Comparison of ENCODE assay signal across 8 cellular contexts in genomic region chr17:76523084-76524037, GRCh38. TPM values are rescaled to one million over a fixed set of nuclear protein-coding genes. Genes with fewer than 3 reads are reported as not detected.
DNase-seq lines count a peak whose midpoint lies in the region; ATAC-seq and TF ChIP-seq lines count a peak whose summit lies in the region.

No MANE protein-coding gene starts in this region.

- no peaks in the 10 kb centered on the region for H3K36me3 Mint-ChIP-seq in activated T-helper 1 cell treated with anti-CD3 and anti-CD28 coated beads, Interleukin-12 subunit alpha, Interleukin-12 subunit beta, Interleukin-2, Interleukin-4 antibody, amounts not matched to agents 30 ng/mL and 10 ng/mL and 1 ng/mL, durations not matched to agents 14 hours and 24 hours and 36 hours (ENCODE audit: low read depth)

- TF ChIP-seq CTCF in fibroblast of villous mesenchyme (IDR thresholded peaks at IDR 0.05; ENCODE audit: insufficient read depth, low read depth, low read length) (peak; percentile 96), osteoblast (IDR thresholded peaks at IDR 0.05; ENCODE audit: extremely low read depth, low read depth, low read length) (peak; percentile 92)

- peak overlapping the region; percentile 30 for H3K4me3 Mint-ChIP-seq in activated T-helper 1 cell treated with anti-CD3 and anti-CD28 coated beads, Interleukin-12 subunit alpha, Interleukin-12 subunit beta, Interleukin-2, Interleukin-4 antibody, amounts not matched to agents 30 ng/mL and 10 ng/mL and 1 ng/mL, durations not matched to agents 14 hours and 24 hours and 36 hours

- 21% methylated on average over 35 of the region's 35 CpGs for WGBS in thymus

- DNase-seq in DMS53 treated with DMSO at 0.1 percent for 48 hours (lab: John Stamatoyannopoulos, UW; ENCODE audit: unreplicated experiment): peak; percentile 52
- peak; percentile 76 for DNase-seq in HPDE6-E6E7 (ENCODE audit: extremely low spot score)
- DNase-seq in activated T-helper 1 cell treated with anti-CD3 and anti-CD28 coated beads, Interleukin-12 subunit alpha, Interleukin-12 subunit beta, Interleukin-2, Interleukin-4 antibody, amounts not matched to agents 30 ng/mL and 10 ng/mL and 1 ng/mL, durations not matched to agents 14 hours and 24 hours and 36 hours (ENCODE audit: low spot score): peak; percentile 76
- peak; percentile 70 for DNase-seq in fibroblast of villous mesenchyme (ENCODE audit: low read depth)
- peak; percentile 95 for DNase-seq in osteoblast (ENCODE audit: insufficient read length, low spot score, missing footprints)

- peak overlapping the region; percentile 67 for H3K4me2 ChIP-seq in osteoblast (ENCODE audit: insufficient read depth, low read length)

- no peak for ATAC-seq in GM19023 (IDR thresholded peaks at IDR 0.05; ENCODE audit: unreplicated experiment)

- no peaks in the 10 kb centered on the region for H3K27me3 ChIP-seq in osteoblast (ENCODE audit: insufficient read depth, low read length)
- H3K27me3 ChIP-seq in thymus (ENCODE audit: control insufficient read depth, insufficient read depth): no peaks in the 10 kb centered on the region

- H3K4me1 ChIP-seq in osteoblast (ENCODE audit: insufficient read depth, low read length): peaks cover 26% of the 10 kb centered on the region
- peaks cover 12% of the 10 kb centered on the region for H3K4me1 ChIP-seq in thymus (ENCODE audit: control insufficient read depth, insufficient read depth, low read length)

- H3K9me3 ChIP-seq in osteoblast (ENCODE audit: low read depth, low read length): no peaks in the 10 kb centered on the region
- H3K9me3 ChIP-seq in thymus (ENCODE audit: control insufficient read depth): no peaks in the 10 kb centered on the region

- H3K36me3 ChIP-seq in osteoblast (ENCODE audit: insufficient read depth, low read length) (no peaks in the 10 kb centered on the region), thymus (ENCODE audit: control insufficient read depth, insufficient read depth) (no peaks in the 10 kb centered on the region)

- H2AFZ ChIP-seq in osteoblast (ENCODE audit: low read length): peak overlapping the region; percentile 66

- H3K9me3 Mint-ChIP-seq in activated T-helper 1 cell treated with anti-CD3 and anti-CD28 coated beads, Interleukin-12 subunit alpha, Interleukin-12 subunit beta, Interleukin-2, Interleukin-4 antibody, amounts not matched to agents 30 ng/mL and 10 ng/mL and 1 ng/mL, durations not matched to agents 14 hours and 24 hours and 36 hours: no peaks in the 10 kb centered on the region

- no peak overlapping the region for H3K27ac Mint-ChIP-seq in activated T-helper 1 cell treated with anti-CD3 and anti-CD28 coated beads, Interleukin-12 subunit alpha, Interleukin-12 subunit beta, Interleukin-2, Interleukin-4 antibody, amounts not matched to agents 30 ng/mL and 10 ng/mL and 1 ng/mL, durations not matched to agents 14 hours and 24 hours and 36 hours

- H3K4me3 ChIP-seq in fibroblast of villous mesenchyme (ENCODE audit: low read depth, low read length) (no peak overlapping the region), osteoblast (ENCODE audit: insufficient read depth, low read length) (no peak overlapping the region), thymus (ENCODE audit: low read length) (no peak overlapping the region)

- H3K27ac ChIP-seq in osteoblast (ENCODE audit: low read depth, low read length) (peak overlapping the region; percentile 3), thymus (ENCODE audit: low read depth) (peak overlapping the region; percentile 19)

- peaks cover 21% of the 10 kb centered on the region for H3K4me1 Mint-ChIP-seq in activated T-helper 1 cell treated with anti-CD3 and anti-CD28 coated beads, Interleukin-12 subunit alpha, Interleukin-12 subunit beta, Interleukin-2, Interleukin-4 antibody, amounts not matched to agents 30 ng/mL and 10 ng/mL and 1 ng/mL, durations not matched to agents 14 hours and 24 hours and 36 hours (ENCODE audit: low read depth)

- H4K20me1 ChIP-seq in osteoblast (ENCODE audit: insufficient read depth, low read length): no peaks in the 10 kb centered on the region

- no peaks in the 10 kb centered on the region for H3K79me2 ChIP-seq in osteoblast (ENCODE audit: insufficient read depth, low read length)

- peaks cover 10% of the 10 kb centered on the region for H3K27me3 Mint-ChIP-seq in activated T-helper 1 cell treated with anti-CD3 and anti-CD28 coated beads, Interleukin-12 subunit alpha, Interleukin-12 subunit beta, Interleukin-2, Interleukin-4 antibody, amounts not matched to agents 30 ng/mL and 10 ng/mL and 1 ng/mL, durations not matched to agents 14 hours and 24 hours and 36 hours (ENCODE audit: insufficient read depth)

- intact Hi-C loops in activated T-helper 1 cell treated with anti-CD3 and anti-CD28 coated beads, Interleukin-12 subunit alpha, Interleukin-12 subunit beta, Interleukin-2, Interleukin-4 antibody, amounts not matched to agents 30 ng/mL and 10 ng/mL and 1 ng/mL, durations not matched to agents 14 hours and 24 hours and 36 hours (cut with micrococcal nuclease): loop anchor here (1.0 to 5.0 kb wide), 5 partner anchors 24 to 191 kb away; partner anchors contain the start of gene ST6GALNAC2

TF ChIP-seq in PFSK-1, 5 proteins besides CTCF, POLR2A, EP300 and RAD21:
- TF ChIP-seq REST (IDR thresholded peaks at IDR 0.05; ENCODE audit: insufficient read depth in 1 of 2, low read depth in 2 of 2, low read length in 2 of 2) (no peak), FOXP2 (optimal IDR thresholded peaks at IDR 0.05; ENCODE audit: borderline replicate concordance, extremely low read depth, extremely low read length, insufficient read depth) (peak; percentile 86), TAF1 (IDR thresholded peaks at IDR 0.05; ENCODE audit: borderline replicate concordance, insufficient read depth, low read length) (no peak)

RNA-seq across cellular contexts. Expression of gene CYGB, which starts 14.1 kb away (rescaled TPM):
- polyA plus RNA-seq in PFSK-1 (2012; ENCODE audit: insufficient read length, low read depth): 0.39 TPM
- not detected in 2 replicates for total RNA-seq in activated T-helper 1 cell treated with anti-CD3 and anti-CD28 coated beads, Interleukin-12 subunit alpha, Interleukin-12 subunit beta, Interleukin-2, Interleukin-4 antibody, amounts not matched to agents 30 ng/mL and 10 ng/mL and 1 ng/mL, durations not matched to agents 14 hours and 24 hours and 36 hours
- 11.7 and 14.2 TPM in 2 replicates for total RNA-seq in fibroblast of villous mesenchyme
- 39.1 and 74.0 TPM in 2 replicates for total RNA-seq in osteoblast
- polyA plus RNA-seq in thymus: 12.1 TPM

RNA-seq across cellular contexts. Expression of gene PRCD, which starts 16.5 kb away (rescaled TPM):
- polyA plus RNA-seq in PFSK-1 (2012; ENCODE audit: insufficient read length, low read depth): 0.88 TPM
- total RNA-seq in activated T-helper 1 cell treated with anti-CD3 and anti-CD28 coated beads, Interleukin-12 subunit alpha, Interleukin-12 subunit beta, Interleukin-2, Interleukin-4 antibody, amounts not matched to agents 30 ng/mL and 10 ng/mL and 1 ng/mL, durations not matched to agents 14 hours and 24 hours and 36 hours: not detected in 2 replicates
- total RNA-seq in fibroblast of villous mesenchyme (1.6 and 2.2 TPM in 2 replicates), osteoblast (4.0 and 5.3 TPM in 2 replicates)
- 16.8 TPM for polyA plus RNA-seq in thymus

RNA-seq across cellular contexts. Expression of gene RHBDF2, which starts 22.1 kb away (rescaled TPM):
- polyA plus RNA-seq in PFSK-1 (2012; ENCODE audit: insufficient read length, low read depth): 19.3 TPM
- total RNA-seq in activated T-helper 1 cell treated with anti-CD3 and anti-CD28 coated beads, Interleukin-12 subunit alpha, Interleukin-12 subunit beta, Interleukin-2, Interleukin-4 antibody, amounts not matched to agents 30 ng/mL and 10 ng/mL and 1 ng/mL, durations not matched to agents 14 hours and 24 hours and 36 hours: 53.2 and 53.7 TPM in 2 replicates
- total RNA-seq in fibroblast of villous mesenchyme (13.4 and 14.2 TPM in 2 replicates), osteoblast (7.1 and 8.3 TPM in 2 replicates)
- polyA plus RNA-seq in thymus: 20.6 TPM

RNA-seq across cellular contexts. Expression of gene AANAT, which starts 56.0 kb away (rescaled TPM):
- polyA plus RNA-seq in PFSK-1 (2012; ENCODE audit: insufficient read length, low read depth): not detected
- total RNA-seq in activated T-helper 1 cell treated with anti-CD3 and anti-CD28 coated beads, Interleukin-12 subunit alpha, Interleukin-12 subunit beta, Interleukin-2, Interleukin-4 antibody, amounts not matched to agents 30 ng/mL and 10 ng/mL and 1 ng/mL, durations not matched to agents 14 hours and 24 hours and 36 hours: not detected in 2 replicates
- total RNA-seq in fibroblast of villous mesenchyme (not detected in 2 replicates), osteoblast (not detected in 2 replicates)
- polyA plus RNA-seq in thymus: 0.14 TPM

Comparison
In these comparisons a context has a peak if more than half of its experiments do, and no peak if none do; other contexts are left out.
1. RNA of gene CYGB, which starts 14.1 kb away (total RNA-seq): 39.1 to 74.0 TPM in osteoblast and 11.7 to 14.2 TPM in fibroblast of villous mesenchyme; not detected in activated T-helper 1 cell treated with anti-CD3 and anti-CD28 coated beads, Interleukin-12 subunit alpha, Interleukin-12 subunit beta, Interleukin-2, Interleukin-4 antibody, amounts not matched to agents 30 ng/mL and 10 ng/mL and 1 ng/mL, durations not matched to agents 14 hours and 24 hours and 36 hours; every median in the first group is over 10 times any median in the second.
2. Peak in every context shown above with its lines, with median percentiles within 50 percentile points of each other: DNase-seq.